ENCODE assay signal across 3 cellular contexts in genomic region chr2:10805990-10806389, GRCh38.
TF ChIP-seq lines count a peak whose summit lies in the region.

No MANE protein-coding gene starts in this region.

TF ChIP-seq in WTC11, 78 proteins besides CTCF, POLR2A, EP300 and RAD21:
- peak; percentile 42; the same call in 1 of the 2 replicates for TF ChIP-seq ZNF121 (CRISPR knock-in tag; IDR thresholded peaks at IDR 0.05)

TF ChIP-seq in K562, 482 proteins besides CTCF, POLR2A, EP300 and RAD21:
- peak; percentile 78 for TF ChIP-seq ZNF121 (CRISPR knock-in tag; conservative IDR thresholded peaks at IDR 0.05)

TF ChIP-seq in HepG2, 621 proteins besides CTCF, POLR2A, EP300 and RAD21:
- peak; percentile 81 for TF ChIP-seq ZNF121 (CRISPR knock-in tag; IDR thresholded peaks at IDR 0.05)
TF ChIP-seq in HepG2: peak in this region for 1; not testable (repeated sequence) for 620.
